ENCODE assay signal across 8 cellular contexts in the genomic region with DNA sequence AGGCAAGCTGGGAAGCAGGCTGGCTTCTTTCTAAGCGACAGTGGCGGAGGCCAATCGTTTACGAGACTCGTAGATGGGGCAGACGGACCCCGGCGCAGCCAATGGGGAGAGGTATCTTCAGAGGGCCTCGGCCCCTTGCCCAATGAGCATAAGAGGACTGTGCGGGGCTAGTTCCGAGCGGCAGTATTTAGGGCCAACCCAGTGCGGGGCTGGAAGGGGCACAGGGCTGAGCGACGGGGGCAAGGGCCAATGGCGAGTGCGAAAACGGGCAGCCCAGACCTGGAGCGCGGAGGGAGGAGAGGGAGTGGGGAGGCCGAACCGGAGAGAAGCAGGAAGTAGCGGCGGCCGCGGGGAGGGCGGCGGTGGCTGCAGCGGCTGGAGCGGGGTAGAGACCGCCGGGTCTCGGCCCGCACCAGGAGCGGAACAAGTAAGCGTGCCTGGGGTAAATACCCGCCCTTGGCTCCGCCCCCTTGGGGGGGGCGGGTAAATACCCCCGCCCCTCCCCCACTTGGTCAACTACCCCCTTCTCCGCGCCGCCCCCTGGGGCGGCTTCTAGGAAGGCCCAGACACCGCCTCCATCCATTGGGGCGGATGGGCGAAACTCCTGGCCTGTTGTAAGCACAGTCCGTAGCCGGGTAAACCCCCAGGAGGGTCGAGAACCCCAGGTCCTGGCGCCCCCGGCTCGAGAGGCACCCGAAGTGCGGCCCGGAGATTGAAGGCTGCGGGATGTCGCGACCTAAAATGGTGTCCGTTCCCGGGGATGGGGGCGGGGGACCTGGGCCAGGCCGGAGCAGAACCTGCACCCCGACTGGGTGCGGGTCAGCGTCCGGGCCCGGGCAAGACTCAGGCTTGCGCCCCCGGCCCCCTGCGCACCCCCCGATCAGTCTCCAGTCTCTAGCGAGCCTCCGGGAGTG. TPM values are rescaled to one million over a fixed set of nuclear protein-coding genes. Genes with fewer than 3 reads are reported as not detected.
DNase-seq lines count a peak whose midpoint lies in the region; ATAC-seq, FAIRE-seq and TF ChIP-seq lines count a peak whose summit lies in the region.

Gene ZNF687 (plus strand): TSS at position 331 of the 914 bp plus-strand sequence. CDS start 3,993 bp downstream, outside the sequence.

- peaks cover 4 to 12% of the 10 kb centered on the region in 2 experiments for H3K36me3 ChIP-seq in keratinocyte (ENCODE audit: control insufficient read depth in 2 of 2, extremely low read depth in 1 of 2, insufficient read depth in 2 of 2, low read length in 2 of 2)

- H3K4me1 Mint-ChIP-seq in chondrocyte (ENCODE audit: low read depth): peaks cover 18% of the 10 kb centered on the region

- peaks cover 8% of the 10 kb centered on the region for H3K36me3 Mint-ChIP-seq in chondrocyte (ENCODE audit: low read depth)

- no peaks in the 10 kb centered on the region for H3K27me3 ChIP-seq in keratinocyte (ENCODE audit: control insufficient read depth, extremely low read depth, insufficient read depth, low read length)

- DNase-seq in Ammon's horn (ENCODE audit: low spot score) (peak; percentile 100), NCI-H510A treated with DMSO at 0.1 percent for 48 hours (lab: John Stamatoyannopoulos, UW) (peak; percentile 98), chondrocyte (ENCODE audit: low spot score) (peak; percentile 100), keratinocyte (ENCODE audit: low read depth, low spot score) (peak; percentile 98)
- DNase-seq in activated CD4-positive, alpha-beta T cell treated with anti-CD3 and anti-CD28 coated beads for 24 hours (ENCODE audit: low read depth in 2 of 2): peak; percentile 96 to 97
- DNase-seq in stimulated activated CD4-positive, alpha-beta T cell treated with anti-CD3 and anti-CD28 coated beads, Interleukin-15, amount 100 ng/mL, for 1 hour (ENCODE audit: low read depth in 1 of 2, low spot score in 1 of 2): peak; percentile 95 to 97

- peak within 1 kb of the TSS; percentile 100 for H3K27ac ChIP-seq in keratinocyte (ENCODE audit: control insufficient read depth, insufficient read depth, low read length)

- H3K9me3 Mint-ChIP-seq in chondrocyte (ENCODE audit: low read depth): no peaks in the 10 kb centered on the region

- peak within 1 kb of the TSS; percentile 100 for H2AFZ ChIP-seq in keratinocyte (ENCODE audit: control insufficient read depth, low read length)

- no peak for TF ChIP-seq CTCF in chondrocyte (IDR thresholded peaks at IDR 0.05)
- TF ChIP-seq CTCF in keratinocyte (optimal IDR thresholded peaks at IDR 0.05 in 1 of 3, IDR thresholded peaks at IDR 0.05 in 1 of 3, conservative IDR thresholded peaks at IDR 0.05 in 1 of 3; ENCODE audit: extremely low read depth in 1 of 3, insufficient read depth in 2 of 3, low read length in 3 of 3): peak in 1 of 3 experiments; percentile 2

- H3K9me3 ChIP-seq in keratinocyte (ENCODE audit: control insufficient read depth, low read depth, low read length): no peaks in the 10 kb centered on the region

- peak; percentile 83 for ATAC-seq in HG03439 (IDR thresholded peaks at IDR 0.05; ENCODE audit: unreplicated experiment)

- no peaks in the 10 kb centered on the region for H3K27me3 Mint-ChIP-seq in chondrocyte (ENCODE audit: low read depth)

- FAIRE-seq in keratinocyte (lab: Jason Lieb, UNC): peak; percentile 90

- peaks cover 10% of the 10 kb centered on the region for H3K4me1 ChIP-seq in keratinocyte (ENCODE audit: control insufficient read depth, extremely low read depth, insufficient read depth, low read length)

- no peaks in the 10 kb centered on the region for H3K9me1 ChIP-seq in keratinocyte (ENCODE audit: control insufficient read depth, extremely low read depth, insufficient read depth, low read length)

- peak; percentile 67 for TF ChIP-seq POLR2A in GM19193 (IDR thresholded peaks at IDR 0.05; ENCODE audit: extremely low read depth, insufficient read depth, insufficient read length)

- peaks cover 27% of the 10 kb centered on the region for H3K79me2 ChIP-seq in keratinocyte (ENCODE audit: control insufficient read depth, insufficient read depth, low read length)

- dilution Hi-C loops in keratinocyte (cut with MboI; ENCODE audit: extremely low pct_ligation_motif_present, low sequenced_read_pairs): no loop called here

- peak within 1 kb of the TSS; percentile 95 for H3K4me3 Mint-ChIP-seq in chondrocyte (ENCODE audit: unreplicated experiment)

- H3K4me2 ChIP-seq in keratinocyte (ENCODE audit: control insufficient read depth, extremely low read depth, insufficient read depth, low read depth, low read length): peak within 1 kb of the TSS; percentile 94

- peak within 1 kb of the TSS; percentile 100 for H3K27ac Mint-ChIP-seq in chondrocyte (ENCODE audit: unreplicated experiment)

- peak within 1 kb of the TSS; percentile 63 to 100 (median 97) for H3K4me3 ChIP-seq in keratinocyte (ENCODE audit: control insufficient read depth in 2 of 3, extremely low read depth in 1 of 3, insufficient read depth in 2 of 3, low read depth in 1 of 3, low read length in 3 of 3)

- H3K9ac ChIP-seq in keratinocyte (ENCODE audit: control insufficient read depth, extremely low read depth, insufficient read depth, low read length): peak within 1 kb of the TSS; percentile 99

- no peaks in the 10 kb centered on the region for H4K20me1 ChIP-seq in keratinocyte (ENCODE audit: control insufficient read depth, extremely low read depth, insufficient read depth, low read length)

RNA-seq across cellular contexts. Expression of gene ZNF687, which starts in this region (rescaled TPM):
- 17.5 to 19.3 TPM (median 18.6 TPM) in 3 replicates for total RNA-seq in chondrocyte
- polyA plus RNA-seq in keratinocyte: 7.3 to 11.4 TPM (median 10.9 TPM) in 3 replicates
- polyA plus RNA-seq in keratinocyte (2011; ENCODE audit: low read depth): 4.7 TPM
- polyA plus RNA-seq in keratinocyte (2011; cell fraction: cytosol; rRNA removed): 5.7 and 7.7 TPM in 2 replicates
- 16.5 and 20.4 TPM in 2 replicates for polyA plus RNA-seq in keratinocyte (2011; cell fraction: nucleus; rRNA removed)
- 8.8 and 10.5 TPM in 2 replicates for polyA plus RNA-seq in keratinocyte (2012; ENCODE audit: low replicate concordance)
- polyA minus RNA-seq in keratinocyte: 21.9 to 58.5 TPM (median 28.3 TPM) in 3 replicates
- 24.4 TPM for polyA minus RNA-seq in keratinocyte (2011; cell fraction: cytosol; rRNA and poly(A)+ RNA removed)
- polyA minus RNA-seq in keratinocyte (2011; cell fraction: nucleus; rRNA and poly(A)+ RNA removed): 28.9 and 29.3 TPM in 2 replicates

Comparison
In these comparisons a context has a peak if more than half of its experiments do, and no peak if none do; other contexts are left out.
1. Peak in every context shown above with its lines: DNase-seq, ATAC-seq, H3K4me3 ChIP-seq and H3K27ac ChIP-seq.